ENCODE assay signal across 10 cellular contexts in the genomic region with DNA sequence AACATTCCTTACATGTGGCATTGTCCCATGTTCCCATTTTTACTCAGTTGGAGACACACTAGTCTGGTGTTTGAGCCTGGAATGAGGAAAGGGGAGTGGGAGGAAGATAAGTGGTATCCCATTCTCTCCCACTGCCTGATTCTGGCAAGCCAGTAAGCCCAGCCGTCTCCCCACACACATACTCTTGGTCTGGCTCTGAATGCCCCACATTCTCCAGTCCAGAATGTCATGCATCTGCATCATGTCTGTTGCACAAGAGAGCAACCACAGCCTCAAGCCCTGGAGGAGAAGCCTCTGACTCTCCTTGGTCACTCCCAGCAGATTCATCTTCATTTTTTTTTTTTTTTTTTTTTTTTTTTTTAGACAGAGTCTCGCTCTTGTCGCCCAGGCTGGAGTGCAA. TPM values are rescaled to one million over a fixed set of nuclear protein-coding genes. Genes with fewer than 3 reads are reported as not detected.
DNase-seq lines count a peak whose midpoint lies in the region; ATAC-seq and TF ChIP-seq lines count a peak whose summit lies in the region.
"Had no signal": no experiment of that assay in that cellular context is flagged by ENCODE, and none has a peak within 500 bp of the region (broad histone marks: within the 10 kb centered on the region; RNA-seq: fewer than 3 reads in every experiment).

No MANE protein-coding gene starts in this region.

- no peak overlapping the region for H3K4me3 Mint-ChIP-seq in nephron progenitor cell
- H3K4me3 Mint-ChIP-seq: activated naive CD8-positive, alpha-beta T cell treated with anti-CD3 and anti-CD28 coated beads, Interleukin-2, amount 10 ng/mL, durations not matched to agents 7 days and 5 days had no signal

- no peaks in the 10 kb centered on the region for H3K9me3 ChIP-seq in adrenal gland (replicated peaks in 1 of 3)
- H3K9me3 ChIP-seq in hepatocyte (ENCODE audit: low read depth): no peaks in the 10 kb centered on the region
- H3K9me3 ChIP-seq in tibial artery: no peaks in the 10 kb centered on the region

- H2AFZ ChIP-seq in hepatocyte: no peak overlapping the region

- H3K4me1 Mint-ChIP-seq in nephron progenitor cell: no peaks in the 10 kb centered on the region
- H3K4me1 Mint-ChIP-seq: activated naive CD8-positive, alpha-beta T cell treated with anti-CD3 and anti-CD28 coated beads, Interleukin-2, amount 10 ng/mL, durations not matched to agents 7 days and 5 days had no signal

- TF ChIP-seq CTCF in adrenal gland (IDR thresholded peaks at IDR 0.05) (no peak), hepatocyte (IDR thresholded peaks at IDR 0.05; ENCODE audit: poor library complexity) (no peak), tibial artery (IDR thresholded peaks at IDR 0.05) (no peak), nephron progenitor cell (IDR thresholded peaks at IDR 0.05) (no peak)

- no peaks in the 10 kb centered on the region for H4K20me1 ChIP-seq in hepatocyte (ENCODE audit: insufficient read depth, poor library complexity, severe bottlenecking)

- no peaks in the 10 kb centered on the region for H3K36me3 Mint-ChIP-seq in nephron progenitor cell (ENCODE audit: low read depth)
- H3K36me3 Mint-ChIP-seq: activated naive CD8-positive, alpha-beta T cell treated with anti-CD3 and anti-CD28 coated beads, Interleukin-2, amount 10 ng/mL, durations not matched to agents 7 days and 5 days had no signal

- no peaks in the 10 kb centered on the region for H3K9me3 Mint-ChIP-seq in nephron progenitor cell
- H3K9me3 Mint-ChIP-seq: activated naive CD8-positive, alpha-beta T cell treated with anti-CD3 and anti-CD28 coated beads, Interleukin-2, amount 10 ng/mL, durations not matched to agents 7 days and 5 days had no signal

- peaks cover 0 to 4% of the 10 kb centered on the region in 2 donors for H3K4me1 ChIP-seq in adrenal gland (replicated peaks in 1 of 2)
- no peaks in the 10 kb centered on the region for H3K4me1 ChIP-seq in hepatocyte (ENCODE audit: insufficient read depth)
- no peaks in the 10 kb centered on the region for H3K4me1 ChIP-seq in tibial artery

- no peak for ATAC-seq in GM21367 (IDR thresholded peaks at IDR 0.05; ENCODE audit: unreplicated experiment)
- no peak for ATAC-seq in GM18517 (IDR thresholded peaks at IDR 0.05; ENCODE audit: unreplicated experiment)

- no peaks in the 10 kb centered on the region for H3K79me2 ChIP-seq in hepatocyte

- H3K4me2 ChIP-seq in hepatocyte: no peak overlapping the region

- H3K27ac ChIP-seq in adrenal gland (peak overlapping the region in 1 of 5 donors; percentile 20), hepatocyte (peak overlapping the region; percentile 41), tibial artery (peak overlapping the region in 1 of 2 donors; percentile 7)
- H3K27ac ChIP-seq: SK-N-MC had no signal

- no peak for TF ChIP-seq POLR2A in adrenal gland (IDR thresholded peaks at IDR 0.05)

- H3K9me2 ChIP-seq in hepatocyte (replicated peaks; ENCODE audit: insufficient read depth): no peaks in the 10 kb centered on the region

- WGBS in adrenal gland, 4 donors: 66 to 73% (median 69%) methylated on average over 3 of the region's 3 CpGs
- WGBS in hepatocyte (ENCODE audit: low lambda C conversion rate, missing lambda C conversion rate): 81% methylated on average over 3 of the region's 3 CpGs

- H3K36me3 ChIP-seq in adrenal gland (replicated peaks in 1 of 2): peaks cover 0 to 7% of the 10 kb centered on the region in 2 donors
- H3K36me3 ChIP-seq in hepatocyte (replicated peaks; ENCODE audit: insufficient read depth, low read depth): no peaks in the 10 kb centered on the region
- H3K36me3 ChIP-seq in tibial artery: peaks cover 6 to 24% (median 7%) of the 10 kb centered on the region in 3 donors

- intact Hi-C loops in adrenal gland (cut with DNase I): no loop called here
- intact Hi-C loops in tibial artery (cut with DNase I; ENCODE audit: low total_unique reads): no loop called here

- DNase-seq in HK-2 (ENCODE audit: unreplicated experiment): peak; percentile 51
- peak in 5 of 7 donors; percentile 33 to 65 (median 62) for DNase-seq in adrenal gland
- peak; percentile 60 for DNase-seq in hepatocyte (ENCODE audit: low spot score)
- peak; percentile 86 for DNase-seq in tibial artery
- DNase-seq in HuH-7 (ENCODE audit: low spot score): no peak
- DNase-seq in nephron progenitor cell: no peak
- DNase-seq: activated naive CD8-positive, alpha-beta T cell treated with anti-CD3 and anti-CD28 coated beads, Interleukin-2, amount 10 ng/mL, durations not matched to agents 7 days and 5 days had no signal

- H3K27me3 Mint-ChIP-seq in nephron progenitor cell (ENCODE audit: low read depth, poor library complexity): peaks cover 3% of the 10 kb centered on the region

- H3K27me3 ChIP-seq in adrenal gland (no peaks in the 10 kb centered on the region), hepatocyte (no peaks in the 10 kb centered on the region), tibial artery (no peaks in the 10 kb centered on the region)

- H3K27ac Mint-ChIP-seq in nephron progenitor cell: no peak overlapping the region
- H3K27ac Mint-ChIP-seq: activated naive CD8-positive, alpha-beta T cell treated with anti-CD3 and anti-CD28 coated beads, Interleukin-2, amount 10 ng/mL, durations not matched to agents 7 days and 5 days had no signal

- H3K4me3 ChIP-seq in adrenal gland (no peak overlapping the region), hepatocyte (no peak overlapping the region), tibial artery (no peak overlapping the region)
- H3K4me3 ChIP-seq: SK-N-MC had no signal

RNA-seq across cellular contexts. Expression of a gene that starts 48.0 kb away (rescaled TPM):
- 10 to 100 TPM; 17.8 to 46.4 (median 34.7) TPM for total RNA-seq in adrenal gland
- polyA plus RNA-seq in adrenal gland: 10 to 100 TPM; 14.7 to 25.6 (median 17.4) TPM
- 24.0 and 26.0 TPM in 2 replicates for total RNA-seq in hepatocyte
- polyA plus RNA-seq in hepatocyte: 27.2 and 28.2 TPM in 2 replicates

Comparison
In these comparisons a context has a peak if more than half of its experiments do, and no peak if none do; other contexts are left out.
1. DNase-seq: peak in HK-2 (single experiment), adrenal gland (5 of 7), hepatocyte (single experiment) and tibial artery (2 of 2); none in HuH-7 (single experiment) and nephron progenitor cell (single experiment).